11 cellular contexts compared by ENCODE assay signal in genomic region chr6:162099685-162100084, GRCh38.
DNase-seq lines count a peak whose midpoint lies in the region; ATAC-seq, FAIRE-seq and TF ChIP-seq lines count a peak whose summit lies in the region.
"Had no signal": no experiment of that assay in that cellular context is flagged by ENCODE, and none has a peak within 500 bp of the region (broad histone marks: within the 10 kb centered on the region; RNA-seq: fewer than 3 reads in every experiment).

No MANE protein-coding gene starts in this region.

- ATAC-seq in thoracic aorta (ENCODE audit: insufficient number of reproducible peaks, low FRiP score, low read depth) (peak; percentile 65), HG02938 (IDR thresholded peaks at IDR 0.05; ENCODE audit: unreplicated experiment) (no peak), mucosa of descending colon (no peak), HG03196 (IDR thresholded peaks at IDR 0.05; ENCODE audit: unreplicated experiment) (no peak)

- no peaks in the 10 kb centered on the region for H3K27me3 Mint-ChIP-seq in activated T-cell treated with anti-CD3 and anti-CD28 coated beads, Interleukin-2, amount 50 U/mL, for 24 hours
- H3K27me3 Mint-ChIP-seq in activated T-helper 1 cell treated with anti-CD3 and anti-CD28 coated beads, Interleukin-12 subunit alpha, Interleukin-12 subunit beta, Interleukin-2, Interleukin-4 antibody, amounts not matched to agents 30 ng/mL and 10 ng/mL and 1 ng/mL, durations not matched to agents 14 hours and 24 hours and 36 hours (ENCODE audit: insufficient read depth) = no peaks in the 10 kb centered on the region

- TF ChIP-seq CTCF in keratinocyte (optimal IDR thresholded peaks at IDR 0.05 in 1 of 3, IDR thresholded peaks at IDR 0.05 in 1 of 3, conservative IDR thresholded peaks at IDR 0.05 in 1 of 3; ENCODE audit: extremely low read depth in 1 of 3, insufficient read depth in 2 of 3, low read length in 3 of 3) (no peak), thoracic aorta (IDR thresholded peaks at IDR 0.05) (no peak), mucosa of descending colon (IDR thresholded peaks at IDR 0.05) (no peak)

- no peak overlapping the region for H3K9ac ChIP-seq in keratinocyte (ENCODE audit: control insufficient read depth, extremely low read depth, insufficient read depth, low read length)

- no peaks in the 10 kb centered on the region for H3K27me3 ChIP-seq in keratinocyte (ENCODE audit: control insufficient read depth, extremely low read depth, insufficient read depth, low read length)
- H3K27me3 ChIP-seq in thoracic aorta (replicated peaks; ENCODE audit: insufficient read depth) = no peaks in the 10 kb centered on the region

- peaks cover 4% of the 10 kb centered on the region for H3K4me1 ChIP-seq in keratinocyte (ENCODE audit: control insufficient read depth, extremely low read depth, insufficient read depth, low read length)
- H3K4me1 ChIP-seq in thoracic aorta (ENCODE audit: control insufficient read depth in 1 of 2, low read depth in 2 of 2) = peaks cover 0 to 3% of the 10 kb centered on the region in 2 donors
- H3K4me1 ChIP-seq in mucosa of descending colon (ENCODE audit: low read depth) = no peaks in the 10 kb centered on the region

- H3K4me3 Mint-ChIP-seq in activated T-cell treated with anti-CD3 and anti-CD28 coated beads, Interleukin-2, amount 50 U/mL, for 24 hours = no peak overlapping the region
- H3K4me3 Mint-ChIP-seq in activated T-helper 1 cell treated with anti-CD3 and anti-CD28 coated beads, Interleukin-12 subunit alpha, Interleukin-12 subunit beta, Interleukin-2, Interleukin-4 antibody, amounts not matched to agents 30 ng/mL and 10 ng/mL and 1 ng/mL, durations not matched to agents 14 hours and 24 hours and 36 hours = no peak overlapping the region
- H3K4me3 Mint-ChIP-seq: nephron had no signal

- no peaks in the 10 kb centered on the region for H4K20me1 ChIP-seq in keratinocyte (ENCODE audit: control insufficient read depth, extremely low read depth, insufficient read depth, low read length)

- DNase-seq in activated T-cell treated with anti-CD3 and anti-CD28 coated beads, Interleukin-2, amount 50 U/mL, for 48 hours = peak; percentile 24 to 54
- no peak for DNase-seq in activated T-cell treated with anti-CD3 and anti-CD28 coated beads, Interleukin-2, amount 50 U/mL, for 24 hours
- peak; percentile 1 for DNase-seq in activated T-helper 1 cell treated with anti-CD3 and anti-CD28 coated beads, Interleukin-12 subunit alpha, Interleukin-12 subunit beta, Interleukin-2, Interleukin-4 antibody, amounts not matched to agents 30 ng/mL and 10 ng/mL and 1 ng/mL, durations not matched to agents 14 hours and 24 hours and 36 hours (ENCODE audit: low spot score)
- DNase-seq in keratinocyte (ENCODE audit: low read depth, low spot score) (peak; percentile 33), thoracic aorta (ENCODE audit: low spot score) (no peak), mucosa of descending colon (no peak)
- DNase-seq: effector CD4-positive, alpha-beta T cell; MM.1S had no signal

- H3K27ac Mint-ChIP-seq in activated T-cell treated with anti-CD3 and anti-CD28 coated beads, Interleukin-2, amount 50 U/mL, for 24 hours = no peak overlapping the region
- H3K27ac Mint-ChIP-seq in activated T-helper 1 cell treated with anti-CD3 and anti-CD28 coated beads, Interleukin-12 subunit alpha, Interleukin-12 subunit beta, Interleukin-2, Interleukin-4 antibody, amounts not matched to agents 30 ng/mL and 10 ng/mL and 1 ng/mL, durations not matched to agents 14 hours and 24 hours and 36 hours = peak overlapping the region; percentile 40
- H3K27ac Mint-ChIP-seq: nephron had no signal

- no peaks in the 10 kb centered on the region for H3K9me1 ChIP-seq in keratinocyte (ENCODE audit: control insufficient read depth, extremely low read depth, insufficient read depth, low read length)

- no peaks in the 10 kb centered on the region for H3K36me3 ChIP-seq in keratinocyte (ENCODE audit: control insufficient read depth in 2 of 2, extremely low read depth in 1 of 2, insufficient read depth in 2 of 2, low read length in 2 of 2)
- no peaks in the 10 kb centered on the region for H3K36me3 ChIP-seq in thoracic aorta
- no peaks in the 10 kb centered on the region for H3K36me3 ChIP-seq in mucosa of descending colon (ENCODE audit: low read depth)

- no peak overlapping the region for H2AFZ ChIP-seq in keratinocyte (ENCODE audit: control insufficient read depth, low read length)

- peaks cover 2% of the 10 kb centered on the region for H3K36me3 Mint-ChIP-seq in activated T-cell treated with anti-CD3 and anti-CD28 coated beads, Interleukin-2, amount 50 U/mL, for 24 hours (ENCODE audit: low read depth)
- H3K36me3 Mint-ChIP-seq in activated T-helper 1 cell treated with anti-CD3 and anti-CD28 coated beads, Interleukin-12 subunit alpha, Interleukin-12 subunit beta, Interleukin-2, Interleukin-4 antibody, amounts not matched to agents 30 ng/mL and 10 ng/mL and 1 ng/mL, durations not matched to agents 14 hours and 24 hours and 36 hours (ENCODE audit: low read depth) = no peaks in the 10 kb centered on the region

- dilution Hi-C loops in keratinocyte (cut with MboI; ENCODE audit: extremely low pct_ligation_motif_present, low sequenced_read_pairs) = no loop called here

- peak; percentile 26 for FAIRE-seq in keratinocyte (lab: Jason Lieb, UNC)

- H3K27ac ChIP-seq in keratinocyte (ENCODE audit: control insufficient read depth, insufficient read depth, low read length) (peak overlapping the region; percentile 52), thoracic aorta (no peak overlapping the region)

- no peaks in the 10 kb centered on the region for H3K79me2 ChIP-seq in keratinocyte (ENCODE audit: control insufficient read depth, insufficient read depth, low read length)

- no peak overlapping the region for H3K4me3 ChIP-seq in keratinocyte (ENCODE audit: control insufficient read depth in 2 of 3, extremely low read depth in 1 of 3, insufficient read depth in 2 of 3, low read depth in 1 of 3, low read length in 3 of 3)
- no peak overlapping the region for H3K4me3 ChIP-seq in thoracic aorta
- H3K4me3 ChIP-seq in mucosa of descending colon = no peak overlapping the region

- H3K9me3 Mint-ChIP-seq in activated T-cell treated with anti-CD3 and anti-CD28 coated beads, Interleukin-2, amount 50 U/mL, for 24 hours = peaks cover 34% of the 10 kb centered on the region
- H3K9me3 Mint-ChIP-seq in activated T-helper 1 cell treated with anti-CD3 and anti-CD28 coated beads, Interleukin-12 subunit alpha, Interleukin-12 subunit beta, Interleukin-2, Interleukin-4 antibody, amounts not matched to agents 30 ng/mL and 10 ng/mL and 1 ng/mL, durations not matched to agents 14 hours and 24 hours and 36 hours = peaks cover 17% of the 10 kb centered on the region

- H3K4me1 Mint-ChIP-seq in activated T-cell treated with anti-CD3 and anti-CD28 coated beads, Interleukin-2, amount 50 U/mL, for 24 hours (ENCODE audit: low read depth) = peaks cover 3% of the 10 kb centered on the region
- H3K4me1 Mint-ChIP-seq in activated T-helper 1 cell treated with anti-CD3 and anti-CD28 coated beads, Interleukin-12 subunit alpha, Interleukin-12 subunit beta, Interleukin-2, Interleukin-4 antibody, amounts not matched to agents 30 ng/mL and 10 ng/mL and 1 ng/mL, durations not matched to agents 14 hours and 24 hours and 36 hours (ENCODE audit: low read depth) = no peaks in the 10 kb centered on the region
- H3K4me1 Mint-ChIP-seq: nephron had no signal

- H3K4me2 ChIP-seq in keratinocyte (ENCODE audit: control insufficient read depth, extremely low read depth, insufficient read depth, low read depth, low read length) = no peak overlapping the region

- intact Hi-C loops in activated T-helper 1 cell treated with anti-CD3 and anti-CD28 coated beads, Interleukin-12 subunit alpha, Interleukin-12 subunit beta, Interleukin-2, Interleukin-4 antibody, amounts not matched to agents 30 ng/mL and 10 ng/mL and 1 ng/mL, durations not matched to agents 14 hours and 24 hours and 36 hours (cut with micrococcal nuclease) = loop anchor here (1.0 kb wide), 2 partner anchors 10 to 67 kb away; no protein-coding TSS in a partner anchor
- intact Hi-C loops in mucosa of descending colon (cut with DNase I, micrococcal nuclease) = no loop called here

- H3K9me3 ChIP-seq in keratinocyte (ENCODE audit: control insufficient read depth, low read depth, low read length) = no peaks in the 10 kb centered on the region
- H3K9me3 ChIP-seq in thoracic aorta = no peaks in the 10 kb centered on the region
- H3K9me3 ChIP-seq in mucosa of descending colon = no peaks in the 10 kb centered on the region

Comparison
In these comparisons a context has a peak if more than half of its experiments do, and no peak if none do; other contexts are left out.
1. DNase-seq: peak in activated T-cell treated with anti-CD3 and anti-CD28 coated beads, Interleukin-2, amount 50 U/mL, for 48 hours (2 of 2), activated T-helper 1 cell treated with anti-CD3 and anti-CD28 coated beads, Interleukin-12 subunit alpha, Interleukin-12 subunit beta, Interleukin-2, Interleukin-4 antibody, amounts not matched to agents 30 ng/mL and 10 ng/mL and 1 ng/mL, durations not matched to agents 14 hours and 24 hours and 36 hours (single experiment) and keratinocyte (single experiment); none in activated T-cell treated with anti-CD3 and anti-CD28 coated beads, Interleukin-2, amount 50 U/mL, for 24 hours (single experiment), thoracic aorta (single experiment) and mucosa of descending colon (0 of 3).